Comparison of ENCODE assay signal across 9 cellular contexts in genomic region chr9:38641985-38642864, GRCh38. TPM values are rescaled to one million over a fixed set of nuclear protein-coding genes. Genes with fewer than 3 reads are reported as not detected.
DNase-seq lines count a peak whose midpoint lies in the region; ATAC-seq and TF ChIP-seq lines count a peak whose summit lies in the region.
"Had no signal": no experiment of that assay in that cellular context is flagged by ENCODE, and none has a peak within 500 bp of the region (broad histone marks: within the 10 kb centered on the region; RNA-seq: fewer than 3 reads in every experiment).

No MANE protein-coding gene starts in this region.

- CTCF ChIA-PET in A673 (lab: Charles Lee) (interaction anchor here (0.7 kb wide), 1 partner anchor 428 kb away, joined by 10 read pairs; no protein-coding TSS in a partner anchor), MCF 10A (lab: Yijun Ruan, JAX) (interaction anchor here (0.6 to 2.7 kb wide), 26 partner anchors 7 to 1084 kb away, joined by 3 to 17 read pairs (median 4); partner anchors contain the start of gene ANKRD18A)

- H3K4me1 Mint-ChIP-seq in MCF 10A (ENCODE audit: insufficient read depth, unreplicated experiment), result peaks cover 6% of the 10 kb centered on the region
- H3K4me1 Mint-ChIP-seq: activated naive CD8-positive, alpha-beta T cell treated with anti-CD3 and anti-CD28 coated beads, Interleukin-2, amount 10 ng/mL, durations not matched to agents 7 days and 5 days had no signal

- H3K9me3 ChIP-seq in A673 (ENCODE audit: low read depth, low read length, poor library complexity, severe bottlenecking), result no peaks in the 10 kb centered on the region
- no peaks in the 10 kb centered on the region for H3K9me3 ChIP-seq in uterus

- peak; percentile 81 for ATAC-seq in GM18867 (IDR thresholded peaks at IDR 0.05; ENCODE audit: unreplicated experiment)
- ATAC-seq in GM21526 (IDR thresholded peaks at IDR 0.05; ENCODE audit: low FRiP score, unreplicated experiment), result no peak

- TF ChIP-seq POLR2A in uterus (IDR thresholded peaks at IDR 0.05), result no peak

- DNase-seq in A673 (ENCODE audit: low spot score) (peak; percentile 75), NCI-H2107 treated with DMSO at 0.1 percent for 48 hours (lab: John Stamatoyannopoulos, UW; ENCODE audit: unreplicated experiment) (peak; percentile 82), MCF 10A (ENCODE audit: unreplicated experiment) (peak; percentile 76), uterus (no peak), activated gamma-delta T cell (lab: John Stamatoyannopoulos, UW) (no peak)
- DNase-seq: activated naive CD8-positive, alpha-beta T cell treated with anti-CD3 and anti-CD28 coated beads, Interleukin-2, amount 10 ng/mL, durations not matched to agents 7 days and 5 days had no signal

- no TSS peak for BruUV-seq in A673 (replicated peaks; lab: Mats Ljungman, UMichigan)
- no TSS peak for BruUV-seq in MCF 10A (replicated peaks; lab: Mats Ljungman, UMichigan)

- no peaks in the 10 kb centered on the region for H3K36me3 ChIP-seq in A673 (ENCODE audit: insufficient read depth, low read length, poor library complexity, severe bottlenecking)
- H3K36me3 ChIP-seq in uterus, result no peaks in the 10 kb centered on the region

- H3K4me1 ChIP-seq in A673 (ENCODE audit: insufficient read depth, low read length, poor library complexity, severe bottlenecking) (no peaks in the 10 kb centered on the region), uterus (no peaks in the 10 kb centered on the region)

- TF ChIP-seq CTCF in A673 (conservative IDR thresholded peaks at IDR 0.05; ENCODE audit: low read depth, low read length), result peak; percentile 60
- peak; percentile 70 for TF ChIP-seq CTCF in MCF 10A (IDR thresholded peaks at IDR 0.05; ENCODE audit: unreplicated experiment)
- TF ChIP-seq CTCF in uterus (IDR thresholded peaks at IDR 0.05), result peak in 1 of 4 experiments; percentile 30

- H3K27ac ChIP-seq in A673 (ENCODE audit: low read depth, low read length, poor library complexity, severe bottlenecking), result no peak overlapping the region
- peak overlapping the region; percentile 82 for H3K27ac ChIP-seq in layer of hippocampus (ENCODE audit: low read depth, low read length)
- no peak overlapping the region for H3K27ac ChIP-seq in uterus

- H3K9me3 Mint-ChIP-seq in MCF 10A (ENCODE audit: unreplicated experiment), result no peaks in the 10 kb centered on the region
- H3K9me3 Mint-ChIP-seq: activated naive CD8-positive, alpha-beta T cell treated with anti-CD3 and anti-CD28 coated beads, Interleukin-2, amount 10 ng/mL, durations not matched to agents 7 days and 5 days had no signal

- POLR2A ChIA-PET in A673 (lab: Charles Lee; ENCODE audit: low non-redundant PET), result no interaction called here
- POLR2A ChIA-PET in MCF 10A (lab: Yijun Ruan, JAX), result interaction anchor here (0.5 to 0.9 kb wide), 3 partner anchors 21 to 70 kb away, joined by 3 to 5 read pairs (median 4); partner anchors contain the start of gene ANKRD18A

- no peak overlapping the region for H3K4me3 Mint-ChIP-seq in MCF 10A (ENCODE audit: unreplicated experiment)
- H3K4me3 Mint-ChIP-seq: activated naive CD8-positive, alpha-beta T cell treated with anti-CD3 and anti-CD28 coated beads, Interleukin-2, amount 10 ng/mL, durations not matched to agents 7 days and 5 days had no signal

- H3K4me3 ChIP-seq in A673 (ENCODE audit: low read depth, low read length, poor library complexity, severe bottlenecking), result no peak overlapping the region
- no peak overlapping the region for H3K4me3 ChIP-seq in uterus

- no peaks in the 10 kb centered on the region for H3K27me3 Mint-ChIP-seq in MCF 10A (ENCODE audit: insufficient read depth, unreplicated experiment)
- H3K27me3 Mint-ChIP-seq: activated naive CD8-positive, alpha-beta T cell treated with anti-CD3 and anti-CD28 coated beads, Interleukin-2, amount 10 ng/mL, durations not matched to agents 7 days and 5 days had no signal

- H3K27ac Mint-ChIP-seq in MCF 10A (ENCODE audit: low read depth, unreplicated experiment), result no peak overlapping the region
- H3K27ac Mint-ChIP-seq: activated naive CD8-positive, alpha-beta T cell treated with anti-CD3 and anti-CD28 coated beads, Interleukin-2, amount 10 ng/mL, durations not matched to agents 7 days and 5 days had no signal

- H3K27me3 ChIP-seq in A673 (replicated peaks; ENCODE audit: insufficient read depth, low read depth, low read length, poor library complexity), result no peaks in the 10 kb centered on the region
- H3K27me3 ChIP-seq in layer of hippocampus (ENCODE audit: control insufficient read depth, insufficient read depth, low read length), result no peaks in the 10 kb centered on the region
- H3K27me3 ChIP-seq in uterus, result no peaks in the 10 kb centered on the region

- no peaks in the 10 kb centered on the region for H3K36me3 Mint-ChIP-seq in MCF 10A (ENCODE audit: insufficient read depth, unreplicated experiment)
- H3K36me3 Mint-ChIP-seq: activated naive CD8-positive, alpha-beta T cell treated with anti-CD3 and anti-CD28 coated beads, Interleukin-2, amount 10 ng/mL, durations not matched to agents 7 days and 5 days had no signal

- intact Hi-C loops in A673 (cut with micrococcal nuclease; ENCODE audit: unreplicated experiment) (no loop called here), MCF 10A (cut with micrococcal nuclease) (no loop called here), uterus (cut with DNase I; ENCODE audit: low total_unique reads) (no loop called here)

RNA-seq across cellular contexts. Expression of gene ANKRD18A, which starts 21.8 kb away (rescaled TPM):
- not detected in 2 replicates for total RNA-seq in A673 (2021)
- 42.0 and 46.0 TPM in 2 replicates for total RNA-seq in MCF 10A (2022)
- 1 to 10 TPM in 1 of 4 donors, not detected in 3; 1.8 TPM for total RNA-seq in uterus

Comparison
In these comparisons a context has a peak if more than half of its experiments do, and no peak if none do; other contexts are left out.
1. DNase-seq: peak in A673 (single experiment), NCI-H2107 treated with DMSO at 0.1 percent for 48 hours (single experiment) and MCF 10A (single experiment); none in uterus (0 of 2) and activated gamma-delta T cell (single experiment).
2. RNA of gene ANKRD18A, which starts 21.8 kb away (total RNA-seq): 42.0 to 46.0 TPM in MCF 10A; not detected in A673 and 1.8 TPM in uterus; every median in the first group is over 10 times any median in the second.